ENCODE assay signal across 8 cellular contexts in the genomic region with DNA sequence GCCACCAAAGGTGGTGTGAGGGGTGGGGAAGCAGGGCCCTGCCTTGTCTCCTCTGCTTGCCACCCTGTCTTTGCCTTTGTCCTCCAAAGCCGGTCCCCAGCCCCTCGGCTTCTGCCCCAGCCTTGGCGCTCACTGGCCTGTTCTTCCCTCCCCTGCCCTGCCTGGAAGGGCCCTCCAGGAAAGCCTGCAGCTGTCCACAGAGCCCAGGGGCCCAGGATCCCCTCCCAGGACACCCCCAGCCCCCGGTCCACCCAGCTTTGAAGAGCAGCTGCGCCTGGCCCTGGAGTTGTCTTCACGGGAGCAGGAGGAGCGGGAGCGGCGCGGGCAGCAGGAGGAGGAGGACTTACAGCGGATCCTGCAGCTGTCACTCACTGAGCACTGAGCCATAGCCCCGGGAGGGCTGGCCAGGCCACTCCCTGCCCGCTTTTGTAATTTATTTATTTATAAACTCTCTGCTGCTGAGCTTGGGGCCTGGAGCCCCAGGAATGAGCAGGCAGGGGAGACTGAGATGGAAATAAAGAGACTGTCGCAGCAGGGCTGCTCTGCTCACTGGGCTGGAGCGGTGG. TPM values are rescaled to one million over a fixed set of nuclear protein-coding genes. Genes with fewer than 3 reads are reported as not detected.
DNase-seq lines count a peak whose midpoint lies in the region; ATAC-seq and TF ChIP-seq lines count a peak whose summit lies in the region.

No MANE protein-coding gene starts in this region.

- H3K4me3 Mint-ChIP-seq in T-helper 1 cell treated with Interleukin-12 subunit alpha and Interleukin-12 subunit beta and Interleukin-4 antibody, amounts not matched to agents 30 μg/mL and 1 μg/mL, for 36 hours: peak overlapping the region; percentile 17

- no peaks in the 10 kb centered on the region for H3K27me3 ChIP-seq in NT2/D1 (ENCODE audit: insufficient read depth, insufficient read length)
- H3K27me3 ChIP-seq in effector memory CD4-positive, alpha-beta T cell (replicated peaks; ENCODE audit: control insufficient read depth, insufficient read depth, low read length, poor library complexity, severe bottlenecking): no peaks in the 10 kb centered on the region

- ATAC-seq in mucosa of descending colon (peak; percentile 68), GM21423 (IDR thresholded peaks at IDR 0.05; ENCODE audit: unreplicated experiment) (no peak), GM19463 (IDR thresholded peaks at IDR 0.05; ENCODE audit: unreplicated experiment) (no peak)

- H3K36me3 ChIP-seq in NT2/D1 (ENCODE audit: insufficient read depth, insufficient read length, low read length): peaks cover 48% of the 10 kb centered on the region
- peaks cover 39% of the 10 kb centered on the region for H3K36me3 ChIP-seq in effector memory CD4-positive, alpha-beta T cell (ENCODE audit: control insufficient read depth, insufficient read depth, low read length)
- H3K36me3 ChIP-seq in mucosa of descending colon (ENCODE audit: low read depth): no peaks in the 10 kb centered on the region

- H3K27ac ChIP-seq in effector memory CD4-positive, alpha-beta T cell (ENCODE audit: insufficient read depth, low read length, poor library complexity, severe bottlenecking): peak overlapping the region; percentile 69

- peaks cover 27% of the 10 kb centered on the region for H3K4me1 ChIP-seq in NT2/D1 (ENCODE audit: insufficient read depth, insufficient read length)
- H3K4me1 ChIP-seq in effector memory CD4-positive, alpha-beta T cell (ENCODE audit: control insufficient read depth, insufficient read depth, low read length, poor library complexity, severe bottlenecking): peaks cover 17% of the 10 kb centered on the region
- peaks cover 11% of the 10 kb centered on the region for H3K4me1 ChIP-seq in mucosa of descending colon (ENCODE audit: low read depth)

- peaks cover 22% of the 10 kb centered on the region for H3K36me3 Mint-ChIP-seq in T-helper 1 cell treated with Interleukin-12 subunit alpha and Interleukin-12 subunit beta and Interleukin-4 antibody, amounts not matched to agents 30 μg/mL and 1 μg/mL, for 36 hours (ENCODE audit: low read depth)

- peaks cover 1% of the 10 kb centered on the region for H3K9me3 Mint-ChIP-seq in T-helper 1 cell treated with Interleukin-12 subunit alpha and Interleukin-12 subunit beta and Interleukin-4 antibody, amounts not matched to agents 30 μg/mL and 1 μg/mL, for 36 hours

- intact Hi-C loops in mucosa of descending colon (cut with DNase I, micrococcal nuclease): no loop called here

- H3K27me3 Mint-ChIP-seq in T-helper 1 cell treated with Interleukin-12 subunit alpha and Interleukin-12 subunit beta and Interleukin-4 antibody, amounts not matched to agents 30 μg/mL and 1 μg/mL, for 36 hours (ENCODE audit: low read depth): no peaks in the 10 kb centered on the region

- H3K9me3 ChIP-seq in NT2/D1 (ENCODE audit: insufficient read depth, low read length) (no peaks in the 10 kb centered on the region), mucosa of descending colon (no peaks in the 10 kb centered on the region)
- H3K9me3 ChIP-seq in effector memory CD4-positive, alpha-beta T cell (ENCODE audit: control insufficient read depth, low read length): no peaks in the 10 kb centered on the region

- TF ChIP-seq CTCF in mucosa of descending colon (IDR thresholded peaks at IDR 0.05): no peak
- no peak for TF ChIP-seq CTCF in GM10266 (IDR thresholded peaks at IDR 0.05; ENCODE audit: control insufficient read depth, insufficient read depth, low read depth, missing control alignments)

- H3K4me1 Mint-ChIP-seq in T-helper 1 cell treated with Interleukin-12 subunit alpha and Interleukin-12 subunit beta and Interleukin-4 antibody, amounts not matched to agents 30 μg/mL and 1 μg/mL, for 36 hours (ENCODE audit: low read depth): peaks cover 4% of the 10 kb centered on the region

- H3K9ac ChIP-seq in NT2/D1 (ENCODE audit: insufficient read length, low read depth): peak overlapping the region; percentile 79

- DNase-seq in T-helper 1 cell: no peak
- DNase-seq in NT2/D1 (ENCODE audit: low read depth, low spot score): peak; percentile 61
- no peak for DNase-seq in effector memory CD4-positive, alpha-beta T cell
- DNase-seq in mucosa of descending colon: peak; percentile 73 to 85 (median 81)
- DNase-seq in GM10266 (ENCODE audit: extremely low spot score): no peak

- no peak overlapping the region for H3K27ac Mint-ChIP-seq in T-helper 1 cell treated with Interleukin-12 subunit alpha and Interleukin-12 subunit beta and Interleukin-4 antibody, amounts not matched to agents 30 μg/mL and 1 μg/mL, for 36 hours

- H3K4me3 ChIP-seq in NT2/D1 (ENCODE audit: insufficient read length, low read depth) (peak overlapping the region; percentile 95), mucosa of descending colon (no peak overlapping the region)
- no peak overlapping the region for H3K4me3 ChIP-seq in effector memory CD4-positive, alpha-beta T cell (ENCODE audit: insufficient read depth, low read depth, low read length, poor library complexity, severe bottlenecking)

RNA-seq across cellular contexts. Expression of a gene that starts 1.3 kb away (rescaled TPM):
- 10 to 100 TPM; 55.8 to 87.0 (median 57.6) TPM for total RNA-seq in mucosa of descending colon

RNA-seq across cellular contexts. Expression of a gene that starts 12.9 kb away (rescaled TPM):
- 10 to 100 TPM; 20.0 to 46.3 (median 26.7) TPM for total RNA-seq in mucosa of descending colon

RNA-seq across cellular contexts. Expression of a gene that starts 35.8 kb away (rescaled TPM):
- total RNA-seq in mucosa of descending colon: 100 to 1,000 TPM in 2 of 3 donors, 10 to 100 TPM in 1; 86.8 to 114 (median 106) TPM

RNA-seq across cellular contexts. Expression of a gene that starts 51.3 kb away (rescaled TPM):
- 100 to 1,000 TPM; 130 to 266 (median 201) TPM for total RNA-seq in mucosa of descending colon

Comparison
In these comparisons a context has a peak if more than half of its experiments do, and no peak if none do; other contexts are left out.
1. DNase-seq: peak in NT2/D1 (single experiment) and mucosa of descending colon (3 of 3); none in T-helper 1 cell (0 of 5), effector memory CD4-positive, alpha-beta T cell (0 of 3) and GM10266 (single experiment).